In genomic region chr7:8418627-8419245, GRCh38 we compare ENCODE assay signal across 8 cellular contexts. TPM values are rescaled to one million over a fixed set of nuclear protein-coding genes. Genes with fewer than 3 reads are reported as not detected.
A peak's percentile ranks its signal among the peaks of the same experiment; 100 is the strongest.
DNase-seq lines count a peak whose midpoint lies in the region; ATAC-seq and TF ChIP-seq lines count a peak whose summit lies in the region.

No MANE protein-coding gene starts in this region.

- no peak for TF ChIP-seq EP300 in esophagus muscularis mucosa (IDR thresholded peaks at IDR 0.05)

- no peaks in the 10 kb centered on the region for H3K9me3 ChIP-seq in esophagus muscularis mucosa

- TF ChIP-seq POLR2A in esophagus muscularis mucosa (IDR thresholded peaks at IDR 0.05; ENCODE audit: low read depth), result no peak

- TF ChIP-seq CTCF in GM12865 (IDR thresholded peaks at IDR 0.05; ENCODE audit: insufficient read depth, low read depth, low read length, missing control alignments) (peak; percentile 74), esophagus muscularis mucosa (IDR thresholded peaks at IDR 0.05) (peak; percentile 55 to 72 (median 58))

- 0% methylated on average over 1 of the region's 1 CpG for WGBS in esophagus muscularis mucosa

- H3K27ac ChIP-seq in esophagus muscularis mucosa (replicated peaks in 1 of 4), result no peak overlapping the region

- peak; percentile 87 for ATAC-seq in HG02759 (IDR thresholded peaks at IDR 0.05; ENCODE audit: unreplicated experiment)

- H3K36me3 ChIP-seq in esophagus muscularis mucosa, result no peaks in the 10 kb centered on the region

- DNase-seq in AG20443 (ENCODE audit: low spot score) (peak; percentile 36), GM12865 (ENCODE audit: low read depth) (peak; percentile 73), NCI-H146 treated with DMSO at 0.1 percent for 48 hours (lab: John Stamatoyannopoulos, UW; ENCODE audit: unreplicated experiment) (peak; percentile 70), T1000 (lab: John Stamatoyannopoulos, UW) (peak; percentile 2), esophagus muscularis mucosa (ENCODE audit: extremely low spot score) (no peak), non-pigmented ciliary epithelial cell (ENCODE audit: low read depth) (peak; percentile 32), HK-2 (ENCODE audit: unreplicated experiment) (no peak)

- peaks cover 0 to 10% (median 0%) of the 10 kb centered on the region in 4 donors for H3K27me3 ChIP-seq in esophagus muscularis mucosa

- no peak overlapping the region for H3K4me3 ChIP-seq in GM12865 (ENCODE audit: low read depth, low read length)
- H3K4me3 ChIP-seq in esophagus muscularis mucosa, result no peak overlapping the region

- no peaks in the 10 kb centered on the region for H3K4me1 ChIP-seq in esophagus muscularis mucosa

- intact Hi-C loops in esophagus muscularis mucosa (cut with DNase I), result loop anchor here (5.0 kb wide), 1 partner anchor 1994 kb away; no protein-coding TSS in a partner anchor

RNA-seq across cellular contexts. Expression of gene NXPH1, which starts 14.7 kb away (rescaled TPM):
- total RNA-seq in esophagus muscularis mucosa, result not detected

Comparison
In these comparisons a context has a peak if more than half of its experiments do, and no peak if none do; other contexts are left out.
1. DNase-seq: peak in AG20443 (single experiment), GM12865 (single experiment), NCI-H146 treated with DMSO at 0.1 percent for 48 hours (single experiment), T1000 (single experiment) and non-pigmented ciliary epithelial cell (single experiment); none in esophagus muscularis mucosa (single experiment) and HK-2 (single experiment).